14 cellular contexts compared by ENCODE assay signal in genomic region chr3:49406571-49407565, GRCh38. TPM values are rescaled to one million over a fixed set of nuclear protein-coding genes. Genes with fewer than 3 reads are reported as not detected.
DNase-seq lines count a peak whose midpoint lies in the region; ATAC-seq and TF ChIP-seq lines count a peak whose summit lies in the region.
"Had no signal": no experiment of that assay in that cellular context is flagged by ENCODE, and none has a peak within 500 bp of the region (broad histone marks: within the 10 kb centered on the region; RNA-seq: fewer than 3 reads in every experiment).

No MANE protein-coding gene starts in this region.

- H3K27me3 Mint-ChIP-seq in stimulated activated naive CD8-positive, alpha-beta T cell treated with anti-CD3 and anti-CD28 coated beads, Interleukin-15, Interleukin-2, amounts not matched to agents 100 ng/mL and 50 ng/mL, for 24 hours: no peaks in the 10 kb centered on the region
- H3K27me3 Mint-ChIP-seq in stimulated activated naive CD8-positive, alpha-beta T cell treated with anti-CD3 and anti-CD28 coated beads, Interleukin-15, amount 100 ng/mL, for 72 hours: no peaks in the 10 kb centered on the region
- no peaks in the 10 kb centered on the region for H3K27me3 Mint-ChIP-seq in MCF 10A (ENCODE audit: insufficient read depth, unreplicated experiment)
- no peaks in the 10 kb centered on the region for H3K27me3 Mint-ChIP-seq in naive thymus-derived CD4-positive, alpha-beta T cell

- CTCF ChIA-PET in MCF 10A (lab: Yijun Ruan, JAX): interaction anchor here (0.6 to 0.9 kb wide), 3 partner anchors 38 to 418 kb away, joined by 3 to 4 read pairs (median 3); no protein-coding TSS in a partner anchor
- CTCF ChIA-PET in naive thymus-derived CD4-positive, alpha-beta T cell (lab: Charles Lee): interaction anchor here (0.6 to 0.7 kb wide), 2 partner anchors 31 to 61 kb away, joined by 3 read pairs; no protein-coding TSS in a partner anchor

- H3K27ac ChIP-seq in naive thymus-derived CD4-positive, alpha-beta T cell (ENCODE audit: low read depth, low read length): peak overlapping the region; percentile 32

- H3K36me3 Mint-ChIP-seq in stimulated activated naive CD8-positive, alpha-beta T cell treated with anti-CD3 and anti-CD28 coated beads, Interleukin-15, Interleukin-2, amounts not matched to agents 100 ng/mL and 50 ng/mL, for 24 hours (ENCODE audit: low read depth): peaks cover 50% of the 10 kb centered on the region
- H3K36me3 Mint-ChIP-seq in MCF 10A (ENCODE audit: insufficient read depth, unreplicated experiment): peaks cover 25% of the 10 kb centered on the region
- H3K36me3 Mint-ChIP-seq in naive thymus-derived CD4-positive, alpha-beta T cell: peaks cover 0 to 21% (median 5%) of the 10 kb centered on the region in 5 donors

- H3K36me3 ChIP-seq in naive thymus-derived CD4-positive, alpha-beta T cell (ENCODE audit: control insufficient read depth in 2 of 3, insufficient read depth in 3 of 3, low read length in 3 of 3): peaks cover 0 to 5% (median 0%) of the 10 kb centered on the region in 3 experiments

- H3K4me3 Mint-ChIP-seq in stimulated activated naive CD8-positive, alpha-beta T cell treated with anti-CD3 and anti-CD28 coated beads, Interleukin-15, Interleukin-2, amounts not matched to agents 100 ng/mL and 50 ng/mL, for 24 hours: peak overlapping the region; percentile 31
- H3K4me3 Mint-ChIP-seq in stimulated activated naive CD8-positive, alpha-beta T cell treated with anti-CD3 and anti-CD28 coated beads, Interleukin-15, amount 100 ng/mL, for 72 hours: peak overlapping the region in 1 of 2 donors; percentile 26
- H3K4me3 Mint-ChIP-seq in MCF 10A (ENCODE audit: unreplicated experiment): no peak overlapping the region
- H3K4me3 Mint-ChIP-seq in naive thymus-derived CD4-positive, alpha-beta T cell: peak overlapping the region in 9 of 10 donors; percentile 15 to 70 (median 59)

- DNase-seq in stimulated activated naive CD8-positive, alpha-beta T cell treated with anti-CD3 and anti-CD28 coated beads, Interleukin-15, amount 100 ng/mL, for 72 hours: no peak
- DNase-seq in MCF 10A (ENCODE audit: unreplicated experiment) (no peak), retina (no peak), NCI-H1436 (lab: John Stamatoyannopoulos, UW) (no peak), Kasumi-1 (lab: John Stamatoyannopoulos, UW) (no peak), RKO (ENCODE audit: low spot score) (no peak)
- DNase-seq in naive thymus-derived CD4-positive, alpha-beta T cell: no peak
- DNase-seq: erythroblast; left colon; NCI-H1092 treated with DMSO at 0.1 percent for 48 hours; NK-92 treated with Interleukin-12 subunit alpha and Interleukin-12 subunit beta, amount 100 ng/mL, for 24 hours; stimulated activated CD4-positive, alpha-beta T cell treated with anti-CD3 and anti-CD28 coated beads, Interleukin-12 subunit alpha, Interleukin-12 subunit beta, amount 100 ng/mL, for 4 hours; stimulated activated naive CD8-positive, alpha-beta T cell treated with anti-CD3 and anti-CD28 coated beads, Interleukin-15, Interleukin-2, amounts not matched to agents 100 U/mL and 50 U/mL, for 24 hours had no signal

- no peak overlapping the region for H3K4me3 ChIP-seq in naive thymus-derived CD4-positive, alpha-beta T cell (ENCODE audit: low read length)

- no peaks in the 10 kb centered on the region for H3K9me3 ChIP-seq in naive thymus-derived CD4-positive, alpha-beta T cell (ENCODE audit: control insufficient read depth in 2 of 3, low read length in 3 of 3)

- intact Hi-C loops in MCF 10A (cut with micrococcal nuclease): no loop called here
- intact Hi-C loops in naive thymus-derived CD4-positive, alpha-beta T cell (cut with micrococcal nuclease): no loop called here

- POLR2A ChIA-PET in MCF 10A (lab: Yijun Ruan, JAX): interaction anchor here (0.5 to 1.1 kb wide), 6 partner anchors 12 to 767 kb away, joined by 3 to 5 read pairs (median 3); partner anchors contain the start of gene USP4
- POLR2A ChIA-PET in naive thymus-derived CD4-positive, alpha-beta T cell (lab: Charles Lee): interaction anchor here (0.6 to 3.3 kb wide), 6 partner anchors 9 to 745 kb away, joined by 3 to 23 read pairs (median 6); partner anchors contain the start of gene USP4

- TF ChIP-seq CTCF in MCF 10A (IDR thresholded peaks at IDR 0.05; ENCODE audit: unreplicated experiment): no peak

- H3K4me1 Mint-ChIP-seq in stimulated activated naive CD8-positive, alpha-beta T cell treated with anti-CD3 and anti-CD28 coated beads, Interleukin-15, Interleukin-2, amounts not matched to agents 100 ng/mL and 50 ng/mL, for 24 hours (ENCODE audit: low read depth): peaks cover 52% of the 10 kb centered on the region
- peaks cover 53% of the 10 kb centered on the region for H3K4me1 Mint-ChIP-seq in stimulated activated naive CD8-positive, alpha-beta T cell treated with anti-CD3 and anti-CD28 coated beads, Interleukin-15, amount 100 ng/mL, for 72 hours
- H3K4me1 Mint-ChIP-seq in MCF 10A (ENCODE audit: insufficient read depth, unreplicated experiment): peaks cover 38% of the 10 kb centered on the region
- peaks cover 39 to 70% (median 55%) of the 10 kb centered on the region in 7 donors for H3K4me1 Mint-ChIP-seq in naive thymus-derived CD4-positive, alpha-beta T cell

- peaks cover 38 to 46% of the 10 kb centered on the region in 2 donors for H3K4me1 ChIP-seq in naive thymus-derived CD4-positive, alpha-beta T cell (ENCODE audit: control insufficient read depth in 2 of 2, insufficient read depth in 2 of 2, low read length in 2 of 2)

- BruUV-seq in MCF 10A (replicated peaks; lab: Mats Ljungman, UMichigan): no TSS peak

- ATAC-seq in stimulated activated naive CD8-positive, alpha-beta T cell treated with anti-CD3 and anti-CD28 coated beads, Interleukin-15, amount 100 ng/mL, for 72 hours: no peak
- ATAC-seq in naive thymus-derived CD4-positive, alpha-beta T cell: no peak
- ATAC-seq: left colon; stimulated activated naive CD8-positive, alpha-beta T cell treated with anti-CD3 and anti-CD28 coated beads, Interleukin-15, Interleukin-2, amounts not matched to agents 100 U/mL and 50 U/mL, for 24 hours had no signal

- no peak overlapping the region for H3K27ac Mint-ChIP-seq in stimulated activated naive CD8-positive, alpha-beta T cell treated with anti-CD3 and anti-CD28 coated beads, Interleukin-15, Interleukin-2, amounts not matched to agents 100 ng/mL and 50 ng/mL, for 24 hours
- H3K27ac Mint-ChIP-seq in stimulated activated naive CD8-positive, alpha-beta T cell treated with anti-CD3 and anti-CD28 coated beads, Interleukin-15, amount 100 ng/mL, for 72 hours: peak overlapping the region in 1 of 2 donors; percentile 74
- H3K27ac Mint-ChIP-seq in MCF 10A (ENCODE audit: low read depth, unreplicated experiment): peak overlapping the region; percentile 73
- H3K27ac Mint-ChIP-seq in naive thymus-derived CD4-positive, alpha-beta T cell: peak overlapping the region in 8 of 9 donors; percentile 5 to 93 (median 84)

- no peaks in the 10 kb centered on the region for H3K27me3 ChIP-seq in naive thymus-derived CD4-positive, alpha-beta T cell (ENCODE audit: control insufficient read depth in 2 of 2, insufficient read depth in 2 of 2, low read length in 2 of 2)

- H3K9me3 Mint-ChIP-seq in stimulated activated naive CD8-positive, alpha-beta T cell treated with anti-CD3 and anti-CD28 coated beads, Interleukin-15, Interleukin-2, amounts not matched to agents 100 ng/mL and 50 ng/mL, for 24 hours: no peaks in the 10 kb centered on the region
- H3K9me3 Mint-ChIP-seq in stimulated activated naive CD8-positive, alpha-beta T cell treated with anti-CD3 and anti-CD28 coated beads, Interleukin-15, amount 100 ng/mL, for 72 hours: no peaks in the 10 kb centered on the region
- no peaks in the 10 kb centered on the region for H3K9me3 Mint-ChIP-seq in MCF 10A (ENCODE audit: unreplicated experiment)
- no peaks in the 10 kb centered on the region for H3K9me3 Mint-ChIP-seq in naive thymus-derived CD4-positive, alpha-beta T cell

RNA-seq across cellular contexts. Expression of gene RHOA, which starts 4.9 kb away (rescaled TPM):
- total RNA-seq in MCF 10A (2022): 273 and 298 TPM in 2 replicates
- total RNA-seq in naive thymus-derived CD4-positive, alpha-beta T cell: 100 to 1,000 TPM; 212 to 411 (median 218) TPM
- 100 to 1,000 TPM; 439 to 576 TPM for polyA plus RNA-seq in naive thymus-derived CD4-positive, alpha-beta T cell

RNA-seq across cellular contexts. Expression of gene TCTA, which starts 5.4 kb away (rescaled TPM):
- total RNA-seq in MCF 10A (2022): 14.0 and 17.2 TPM in 2 replicates
- total RNA-seq in naive thymus-derived CD4-positive, alpha-beta T cell: 10 to 100 TPM; 24.9 to 34.5 (median 28.5) TPM
- 10 to 100 TPM; 42.2 to 48.3 TPM for polyA plus RNA-seq in naive thymus-derived CD4-positive, alpha-beta T cell

RNA-seq across cellular contexts. Expression of gene AMT, which starts 15.4 kb away (rescaled TPM):
- total RNA-seq in MCF 10A (2022): 3.7 and 4.9 TPM in 2 replicates
- total RNA-seq in naive thymus-derived CD4-positive, alpha-beta T cell: 10 to 100 TPM in 3 of 5 experiments, 1 to 10 TPM in 2; 7.9 to 13.9 (median 10.7) TPM
- 1 to 10 TPM; 1.7 to 2.2 TPM for polyA plus RNA-seq in naive thymus-derived CD4-positive, alpha-beta T cell

RNA-seq across cellular contexts. Expression of gene NICN1, which starts 22.3 kb away (rescaled TPM):
- total RNA-seq in MCF 10A (2022): 9.7 and 19.5 TPM in 2 replicates
- total RNA-seq in naive thymus-derived CD4-positive, alpha-beta T cell: 10 to 100 TPM; 21.6 to 23.9 (median 22.5) TPM
- polyA plus RNA-seq in naive thymus-derived CD4-positive, alpha-beta T cell: 1 to 10 TPM; 7.9 to 8.3 TPM

RNA-seq across cellular contexts. Expression of gene GPX1, which starts 48.7 kb away (rescaled TPM):
- total RNA-seq in MCF 10A (2022): 576 and 589 TPM in 2 replicates
- 100 to 1,000 TPM in 2 of 5 experiments, 10 to 100 TPM in 3; 56.9 to 201 (median 86.9) TPM for total RNA-seq in naive thymus-derived CD4-positive, alpha-beta T cell
- polyA plus RNA-seq in naive thymus-derived CD4-positive, alpha-beta T cell: 100 to 1,000 TPM; 154 to 157 TPM
